ENCODE assay signal across 8 cellular contexts in genomic region chr6:34249469-34250370, GRCh38. TPM values are rescaled to one million over a fixed set of nuclear protein-coding genes. Genes with fewer than 3 reads are reported as not detected.
DNase-seq lines count a peak whose midpoint lies in the region; ATAC-seq, FAIRE-seq and TF ChIP-seq lines count a peak whose summit lies in the region.

No MANE protein-coding gene starts in this region.

- DNase-seq in BJ (ENCODE audit: low read depth): no peak
- DNase-seq in choroid plexus epithelial cell (ENCODE audit: low read depth): no peak
- DNase-seq in RCC 7860 (ENCODE audit: low spot score): no peak
- no peak for DNase-seq in NOMO-1 treated with dmso at 0.1 percent for 144 hours (lab: John Stamatoyannopoulos, UW; ENCODE audit: unreplicated experiment)
- no peak for DNase-seq in GM10266 (ENCODE audit: extremely low spot score)

- ATAC-seq in GM19463 (IDR thresholded peaks at IDR 0.05; ENCODE audit: unreplicated experiment): peak; percentile 34

- no peaks in the 10 kb centered on the region for H3K9me3 ChIP-seq in HUES6 (ENCODE audit: control insufficient read depth, insufficient read depth, low read depth, low read length)
- H3K9me3 ChIP-seq in mononuclear cell (ENCODE audit: low read depth, low read length): no peaks in the 10 kb centered on the region

- no peak for TF ChIP-seq CTCF in BJ (IDR thresholded peaks at IDR 0.05; ENCODE audit: insufficient read depth, low read depth, low read length)
- TF ChIP-seq CTCF in choroid plexus epithelial cell (conservative IDR thresholded peaks at IDR 0.05; ENCODE audit: low read depth, low read length): no peak
- no peak for TF ChIP-seq CTCF in GM10266 (IDR thresholded peaks at IDR 0.05; ENCODE audit: control insufficient read depth, insufficient read depth, low read depth, missing control alignments)

- H3K27ac ChIP-seq in HUES6 (ENCODE audit: low read depth, low read length): no peak overlapping the region

- POLR2A ChIA-PET in BJ (lab: Charles Lee): no interaction called here

- peak overlapping the region; percentile 85 for H3K9ac ChIP-seq in HUES6 (ENCODE audit: low read length)

- H3K4me1 ChIP-seq in HUES6 (ENCODE audit: control insufficient read depth, insufficient read depth, low read length) (peaks cover 5% of the 10 kb centered on the region; the same call in 1 of the 2 replicates), mononuclear cell (ENCODE audit: insufficient read depth, low read length) (peaks cover 24% of the 10 kb centered on the region)

- H3K4me3 ChIP-seq in BJ (ENCODE audit: low read depth, low read length) (peak overlapping the region; percentile 69), HUES6 (ENCODE audit: low read depth, low read length) (peak overlapping the region; percentile 76), choroid plexus epithelial cell (ENCODE audit: low read depth, low read length) (peak overlapping the region; percentile 81), mononuclear cell (ENCODE audit: low read length) (peak overlapping the region; percentile 64)

- FAIRE-seq in RCC 7860 (lab: Jason Lieb, UNC): no peak

- H3K36me3 ChIP-seq in BJ (ENCODE audit: control insufficient read depth, insufficient read depth, low read length) (no peaks in the 10 kb centered on the region; the same call in 1 of the 2 replicates), HUES6 (ENCODE audit: control insufficient read depth, insufficient read depth, low read length) (peaks cover 3% of the 10 kb centered on the region)

- CTCF ChIA-PET in BJ (lab: Yijun Ruan, JAX): interaction anchor here (0.6 to 2.5 kb wide), 30 partner anchors 10 to 360 kb away, joined by 3 to 22 read pairs (median 5); partner anchors contain the start of gene NUDT3

- H3K27me3 ChIP-seq in BJ (ENCODE audit: control insufficient read depth, insufficient read depth, low read length) (no peaks in the 10 kb centered on the region), HUES6 (ENCODE audit: control insufficient read depth, insufficient read depth, low read length) (no peaks in the 10 kb centered on the region), mononuclear cell (ENCODE audit: insufficient read depth, low read length) (no peaks in the 10 kb centered on the region)

RNA-seq across cellular contexts. Expression of gene SMIM29, which starts 0.9 kb away (rescaled TPM):
- 16.3 and 29.5 TPM in 2 replicates for polyA plus RNA-seq in BJ (2011; rRNA removed)
- polyA minus RNA-seq in BJ (2011; rRNA and poly(A)+ RNA removed): 16.4 and 22.1 TPM in 2 replicates
- 12.3 TPM for total RNA-seq in mononuclear cell

RNA-seq across cellular contexts. Expression of gene HMGA1, which starts 13.0 kb away (rescaled TPM):
- polyA plus RNA-seq in BJ (2011; rRNA removed): 84.1 and 168 TPM in 2 replicates
- 62.2 and 102 TPM in 2 replicates for polyA minus RNA-seq in BJ (2011; rRNA and poly(A)+ RNA removed)
- 44.3 TPM for total RNA-seq in mononuclear cell
